Comparison of ENCODE assay signal across 8 cellular contexts in genomic region chrX:120213438-120214265, GRCh38. TPM values are rescaled to one million over a fixed set of nuclear protein-coding genes. Genes with fewer than 3 reads are reported as not detected.
DNase-seq lines count a peak whose midpoint lies in the region; ATAC-seq and TF ChIP-seq lines count a peak whose summit lies in the region.

No MANE protein-coding gene starts in this region.

- no peaks in the 10 kb centered on the region for H3K36me3 ChIP-seq in CD8-positive, alpha-beta T cell (ENCODE audit: insufficient read depth, low read length)
- no peaks in the 10 kb centered on the region for H3K36me3 ChIP-seq in SJSA1
- H3K36me3 ChIP-seq in prostate gland: no peaks in the 10 kb centered on the region

- H3K27me3 Mint-ChIP-seq in CD8-positive, alpha-beta T cell (ENCODE audit: low read depth): no peaks in the 10 kb centered on the region
- no peaks in the 10 kb centered on the region for H3K27me3 Mint-ChIP-seq in activated naive CD4-positive, alpha-beta T cell treated with anti-CD3 and anti-CD28 coated beads for 36 hours (ENCODE audit: low read depth)

- intact Hi-C loops in CD8-positive, alpha-beta T cell (cut with DNase I, micrococcal nuclease): no loop called here
- intact Hi-C loops in activated naive CD4-positive, alpha-beta T cell treated with anti-CD3 and anti-CD28 coated beads for 36 hours (cut with micrococcal nuclease): loop anchor here (1.0 to 10.0 kb wide), 3 partner anchors 31 to 232 kb away; no protein-coding TSS in a partner anchor
- intact Hi-C loops in prostate gland (cut with DNase I): loop anchor here (10.0 kb wide), 2 partner anchors 69 to 119 kb away; no protein-coding TSS in a partner anchor

- POLR2A ChIA-PET in CD8-positive, alpha-beta T cell (lab: Charles Lee): no interaction called here

- H3K9me3 ChIP-seq in CD8-positive, alpha-beta T cell (ENCODE audit: low read length): no peaks in the 10 kb centered on the region
- H3K9me3 ChIP-seq in SJSA1 (replicated peaks): no peaks in the 10 kb centered on the region
- H3K9me3 ChIP-seq in prostate gland: no peaks in the 10 kb centered on the region

- TF ChIP-seq RAD21 in Ishikawa (IDR thresholded peaks at IDR 0.05; ENCODE audit: low read depth): peak; percentile 57; the same call in 1 of the 2 replicates

- CTCF ChIA-PET in CD8-positive, alpha-beta T cell (lab: Charles Lee): interaction anchor here (0.7 to 2.4 kb wide), 15 partner anchors 8 to 468 kb away, joined by 3 to 11 read pairs (median 4); no protein-coding TSS in a partner anchor
- CTCF ChIA-PET in activated naive CD4-positive, alpha-beta T cell treated with anti-CD3 and anti-CD28 coated beads for 36 hours (lab: Charles Lee): interaction anchor here (0.7 to 2.2 kb wide), 15 partner anchors 9 to 1191 kb away, joined by 3 to 13 read pairs (median 3); no protein-coding TSS in a partner anchor

- H3K9me3 Mint-ChIP-seq in CD8-positive, alpha-beta T cell: no peaks in the 10 kb centered on the region
- H3K9me3 Mint-ChIP-seq in activated naive CD4-positive, alpha-beta T cell treated with anti-CD3 and anti-CD28 coated beads for 36 hours: no peaks in the 10 kb centered on the region

- WGBS in prostate gland: 22% methylated on average over 6 of the region's 8 CpGs

- TF ChIP-seq POLR2A in prostate gland (IDR thresholded peaks at IDR 0.05): no peak

- no peaks in the 10 kb centered on the region for H3K27me3 ChIP-seq in CD8-positive, alpha-beta T cell (ENCODE audit: insufficient read depth, low read length)
- H3K27me3 ChIP-seq in SJSA1 (replicated peaks) (no peaks in the 10 kb centered on the region), prostate gland (replicated peaks; ENCODE audit: insufficient read depth) (no peaks in the 10 kb centered on the region)

- H3K36me3 Mint-ChIP-seq in CD8-positive, alpha-beta T cell: peaks cover 9% of the 10 kb centered on the region
- H3K36me3 Mint-ChIP-seq in activated naive CD4-positive, alpha-beta T cell treated with anti-CD3 and anti-CD28 coated beads for 36 hours (ENCODE audit: low read depth): no peaks in the 10 kb centered on the region

- H3K4me3 ChIP-seq in CD8-positive, alpha-beta T cell (ENCODE audit: low read depth, low read length): no peak overlapping the region
- H3K4me3 ChIP-seq in SJSA1: no peak overlapping the region
- no peak overlapping the region for H3K4me3 ChIP-seq in prostate gland

- no peak overlapping the region for H3K27ac ChIP-seq in CD8-positive, alpha-beta T cell (ENCODE audit: low read depth, low read length)
- H3K27ac ChIP-seq in SJSA1 (no peak overlapping the region), prostate gland (no peak overlapping the region)

- peak; percentile 49 for ATAC-seq in CD8-positive, alpha-beta T cell
- peak; percentile 84 for ATAC-seq in GM19351 (IDR thresholded peaks at IDR 0.05; ENCODE audit: unreplicated experiment)

- peaks cover 4% of the 10 kb centered on the region for H3K4me1 ChIP-seq in CD8-positive, alpha-beta T cell (ENCODE audit: insufficient read depth, low read length)
- H3K4me1 ChIP-seq in SJSA1 (replicated peaks) (no peaks in the 10 kb centered on the region), prostate gland (replicated peaks) (no peaks in the 10 kb centered on the region)

- TF ChIP-seq EP300 in Ishikawa (IDR thresholded peaks at IDR 0.05; ENCODE audit: borderline replicate concordance): no peak

- no peak overlapping the region for H3K4me3 Mint-ChIP-seq in CD8-positive, alpha-beta T cell
- H3K4me3 Mint-ChIP-seq in activated naive CD4-positive, alpha-beta T cell treated with anti-CD3 and anti-CD28 coated beads for 36 hours: no peak overlapping the region

- DNase-seq in CD8-positive, alpha-beta T cell: peak; percentile 10 to 69 (median 47)
- peak; percentile 21 to 47 for DNase-seq in SJSA1 (ENCODE audit: low read depth in 1 of 2, low spot score in 2 of 2)
- DNase-seq in activated naive CD4-positive, alpha-beta T cell treated with anti-CD3 and anti-CD28 coated beads for 36 hours: peak; percentile 75
- peak; percentile 25 for DNase-seq in glomerular endothelial cell (ENCODE audit: extremely low read depth, low read depth, low spot score)
- DNase-seq in prostate gland (ENCODE audit: low spot score): peak; percentile 15
- no peak for DNase-seq in T1000 (lab: John Stamatoyannopoulos, UW)

- peaks cover 9% of the 10 kb centered on the region for H3K4me1 Mint-ChIP-seq in CD8-positive, alpha-beta T cell (ENCODE audit: low read depth)
- peaks cover 6% of the 10 kb centered on the region for H3K4me1 Mint-ChIP-seq in activated naive CD4-positive, alpha-beta T cell treated with anti-CD3 and anti-CD28 coated beads for 36 hours (ENCODE audit: low read depth)

- H3K27ac Mint-ChIP-seq in CD8-positive, alpha-beta T cell: no peak overlapping the region
- no peak overlapping the region for H3K27ac Mint-ChIP-seq in activated naive CD4-positive, alpha-beta T cell treated with anti-CD3 and anti-CD28 coated beads for 36 hours

- peak; percentile 50 for TF ChIP-seq CTCF in CD8-positive, alpha-beta T cell (IDR thresholded peaks at IDR 0.05)
- peak in 3 of 4 experiments; percentile 37 to 50 (median 41) for TF ChIP-seq CTCF in prostate gland (IDR thresholded peaks at IDR 0.05)

TF ChIP-seq in Ishikawa, 13 proteins besides CTCF, POLR2A, EP300 and RAD21:
- TF ChIP-seq USF1 (IDR thresholded peaks at IDR 0.05): no peak
- no peak for TF ChIP-seq NFIC (IDR thresholded peaks at IDR 0.05)
- no peak for TF ChIP-seq TEAD4 (IDR thresholded peaks at IDR 0.05)
- TF ChIP-seq EGR1 (IDR thresholded peaks at IDR 0.05): no peak
- no peak for TF ChIP-seq CREB1 (IDR thresholded peaks at IDR 0.05; ENCODE audit: low read depth)
- TF ChIP-seq YY1 (IDR thresholded peaks at IDR 0.05; ENCODE audit: low read depth): no peak
- TF ChIP-seq MAX (IDR thresholded peaks at IDR 0.05): no peak
- no peak for TF ChIP-seq CEBPB (IDR thresholded peaks at IDR 0.05)
- no peak for TF ChIP-seq TAF1 (IDR thresholded peaks at IDR 0.05; ENCODE audit: low read depth)
- TF ChIP-seq REST (IDR thresholded peaks at IDR 0.05; ENCODE audit: low read depth): no peak
- TF ChIP-seq ZBTB7A (IDR thresholded peaks at IDR 0.05; ENCODE audit: low read depth): no peak
- TF ChIP-seq FOXM1 (IDR thresholded peaks at IDR 0.05; ENCODE audit: borderline replicate concordance, low read depth): no peak
- TF ChIP-seq TCF12 (IDR thresholded peaks at IDR 0.05; ENCODE audit: low read depth): no peak

RNA-seq across cellular contexts. Expression of gene ZBTB33, which starts 37.0 kb away (rescaled TPM):
- 10 to 100 TPM; 26.4 to 30.7 TPM for total RNA-seq in CD8-positive, alpha-beta T cell
- total RNA-seq in SJSA1 (2014; rRNA removed; shearing (Covaris generic)): 14.2 and 14.3 TPM in 2 replicates
- total RNA-seq in activated naive CD4-positive, alpha-beta T cell treated with anti-CD3 and anti-CD28 coated beads for 36 hours: 10 to 100 TPM; 12.1 to 12.6 TPM
- 19.1 and 19.4 TPM in 2 replicates for total RNA-seq in glomerular endothelial cell
- 10 to 100 TPM; 20.5 to 21.3 TPM for total RNA-seq in prostate gland

RNA-seq across cellular contexts. Expression of gene RHOXF2, which starts 55.2 kb away (rescaled TPM):
- not detected for total RNA-seq in CD8-positive, alpha-beta T cell
- total RNA-seq in SJSA1 (2014; rRNA removed; shearing (Covaris generic)): not detected in 2 replicates
- not detected for total RNA-seq in activated naive CD4-positive, alpha-beta T cell treated with anti-CD3 and anti-CD28 coated beads for 36 hours
- total RNA-seq in glomerular endothelial cell (not detected in 2 replicates), prostate gland (1 to 10 TPM in 1 of 2 donors, not detected in 1; 10.0 TPM)

Comparison
In these comparisons a context has a peak if more than half of its experiments do, and no peak if none do; other contexts are left out.
1. intact Hi-C loops: an anchor here in activated naive CD4-positive, alpha-beta T cell treated with anti-CD3 and anti-CD28 coated beads for 36 hours (1.0 to 10.0 kb wide) and prostate gland (10.0 kb wide); none called in CD8-positive, alpha-beta T cell.